Comparison of ENCODE assay signal across 17 cellular contexts in the genomic region with DNA sequence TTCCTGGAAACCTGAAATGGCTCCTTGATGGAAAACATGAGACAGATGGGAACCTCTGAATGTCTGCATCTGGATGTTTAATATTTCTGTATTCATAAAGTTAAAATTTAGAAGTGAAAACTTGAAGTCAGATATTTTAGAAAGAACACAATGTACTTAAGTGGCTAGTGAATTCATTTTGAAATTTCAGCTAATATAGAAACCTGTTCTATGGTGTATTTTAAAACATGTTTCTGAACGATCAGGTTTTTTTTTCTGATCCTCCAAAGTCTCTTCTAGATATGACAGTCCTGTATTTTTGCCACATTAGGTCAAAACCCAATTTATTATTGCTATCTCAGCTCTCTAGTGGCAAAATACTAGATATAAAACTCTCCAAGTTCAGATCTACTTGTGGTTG.
"Had no signal": no experiment of that assay in that cellular context is flagged by ENCODE, and none has a peak within 500 bp of the region (broad histone marks: within the 10 kb centered on the region; RNA-seq: fewer than 3 reads in every experiment).

No MANE protein-coding gene starts in this region.

- H3K9me3 ChIP-seq: adrenal gland, colonic mucosa, mucosa of descending colon, ovary, sigmoid colon, suprapubic skin, upper lobe of left lung had no signal

- H3K4me3 Mint-ChIP-seq: activated T-helper 17 cell treated with anti-CD3 and anti-CD28 coated beads, Interleukin-2, amount 50 U/mL, for 72 hours; natural killer cell treated with Interleukin-12 subunit alpha and Interleukin-12 subunit beta and Interleukin-15 and Interleukin-18, amount 100 ng/mL, for 72 hours had no signal

- DNase-seq: activated CD4-positive, alpha-beta T cell treated with anti-CD3 and anti-CD28 coated beads for 48 hours; activated naive CD4-positive, alpha-beta T cell treated with anti-CD3 and anti-CD28 coated beads, Interleukin-2, amount 50 U/mL, for 16 hours; adrenal gland; colonic mucosa; effector CD4-positive, alpha-beta T cell; foreskin melanocyte; heart left ventricle; left lung; mucosa of descending colon; ovary; sigmoid colon; stimulated activated CD4-positive, alpha-beta T cell treated with anti-CD3 and anti-CD28 coated beads, Interleukin-12 subunit alpha, Interleukin-12 subunit beta, amount 100 ng/mL, for 4 hours; stimulated activated naive CD4-positive, alpha-beta T cell; upper lobe of left lung had no signal

- H3K27me3 ChIP-seq: adrenal gland, colonic mucosa, heart left ventricle, left lung, ovary, sigmoid colon, suprapubic skin, upper lobe of left lung had no signal

- H3K4me1 Mint-ChIP-seq: activated T-helper 17 cell treated with anti-CD3 and anti-CD28 coated beads, Interleukin-2, amount 50 U/mL, for 72 hours had no signal

- H3K27me3 Mint-ChIP-seq: activated T-helper 17 cell treated with anti-CD3 and anti-CD28 coated beads, Interleukin-2, amount 50 U/mL, for 72 hours; natural killer cell treated with Interleukin-12 subunit alpha and Interleukin-12 subunit beta and Interleukin-15 and Interleukin-18, amount 100 ng/mL, for 72 hours had no signal

- H3K27ac ChIP-seq: adrenal gland, colonic mucosa, heart left ventricle, left lung, ovary, suprapubic skin, upper lobe of left lung had no signal

- H3K36me3 Mint-ChIP-seq: natural killer cell treated with Interleukin-12 subunit alpha and Interleukin-12 subunit beta and Interleukin-15 and Interleukin-18, amount 100 ng/mL, for 72 hours had no signal

- H3K36me3 ChIP-seq: adrenal gland, colonic mucosa, heart left ventricle, left lung, ovary, sigmoid colon, suprapubic skin, upper lobe of left lung had no signal

- H3K27ac Mint-ChIP-seq: activated T-helper 17 cell treated with anti-CD3 and anti-CD28 coated beads, Interleukin-2, amount 50 U/mL, for 72 hours; natural killer cell treated with Interleukin-12 subunit alpha and Interleukin-12 subunit beta and Interleukin-15 and Interleukin-18, amount 100 ng/mL, for 72 hours had no signal

- H3K4me3 ChIP-seq: adrenal gland, colonic mucosa, heart left ventricle, left lung, mucosa of descending colon, ovary, sigmoid colon, suprapubic skin, upper lobe of left lung had no signal

- H3K4me1 ChIP-seq: adrenal gland, colonic mucosa, heart left ventricle, left lung, suprapubic skin, upper lobe of left lung had no signal

- ATAC-seq: activated T-helper 17 cell treated with anti-CD3 and anti-CD28 coated beads, Interleukin-2, amount 50 U/mL, for 72 hours; heart left ventricle; left lung; mucosa of descending colon; natural killer cell treated with Interleukin-12 subunit alpha and Interleukin-12 subunit beta and Interleukin-15 and Interleukin-18, amount 100 ng/mL, for 72 hours had no signal

- H3K9me3 Mint-ChIP-seq: activated T-helper 17 cell treated with anti-CD3 and anti-CD28 coated beads, Interleukin-2, amount 50 U/mL, for 72 hours had no signal
